25 cellular contexts compared by ENCODE assay signal in genomic region chr9:126111556-126111955, GRCh38.
"Had no signal": no experiment of that assay in that cellular context is flagged by ENCODE, and none has a peak within 500 bp of the region (broad histone marks: within the 10 kb centered on the region; RNA-seq: fewer than 3 reads in every experiment).

No MANE protein-coding gene starts in this region.

- DNase-seq: central memory CD4-positive, alpha-beta T cell; colonic mucosa; dermis blood vessel endothelial cell; effector memory CD4-positive, alpha-beta T cell; erythroblast; esophagus squamous epithelium; foreskin melanocyte; glutamatergic neuron; heart right ventricle; hippocampal formation; immature natural killer cell; naive thymus-derived CD4-positive, alpha-beta T cell; stimulated activated CD4-positive, alpha-beta T cell treated with anti-CD3 and anti-CD28 coated beads, Interleukin-4, amount 100 ng/mL, for 4 hours; stimulated activated naive B cell treated with anti-CD40 and anti-IgM and Interleukin-4, amounts not matched to agents 10 μg/mL and 1 μg/mL and 100 μg/mL, for 72 hours had no signal

- H3K36me3 Mint-ChIP-seq: immature natural killer cell; memory B cell; mesothelial cell of epicardium; naive thymus-derived CD4-positive, alpha-beta T cell; neural progenitor cell; stimulated activated naive B cell treated with anti-CD40 and anti-IgM and Interleukin-4, amounts not matched to agents 10 μg/mL and 1 μg/mL and 100 μg/mL, for 72 hours had no signal

- H3K4me3 ChIP-seq: colonic mucosa, esophagus squamous epithelium, heart right ventricle, lung, neural progenitor cell, prostate gland, right atrium auricular region, thoracic aorta, tibial nerve had no signal

- H3K4me1 ChIP-seq: colonic mucosa, esophagus squamous epithelium, heart right ventricle, neural progenitor cell, prostate gland, right atrium auricular region, tibial nerve had no signal

- H3K36me3 ChIP-seq: colonic mucosa, esophagus squamous epithelium, heart right ventricle, neural progenitor cell, prostate gland, right atrium auricular region, thoracic aorta, tibial nerve had no signal

- H3K9ac ChIP-seq: neural progenitor cell had no signal

- H3K9me3 Mint-ChIP-seq: immature natural killer cell; memory B cell; mesothelial cell of epicardium; neural progenitor cell; stimulated activated naive B cell treated with anti-CD40 and anti-IgM and Interleukin-4, amounts not matched to agents 10 μg/mL and 1 μg/mL and 100 μg/mL, for 72 hours; stimulated activated naive CD8-positive, alpha-beta T cell treated with anti-CD3 and anti-CD28 coated beads, Interleukin-15, Interleukin-2, amounts not matched to agents 100 ng/mL and 50 ng/mL, for 24 hours had no signal

- H3K27ac ChIP-seq: colonic mucosa, esophagus squamous epithelium, heart right ventricle, neural progenitor cell, prostate gland, right atrium auricular region, thoracic aorta, tibial nerve had no signal

- H3K27me3 ChIP-seq: colonic mucosa, right atrium auricular region had no signal

- ATAC-seq: heart right ventricle; naive thymus-derived CD4-positive, alpha-beta T cell; sciatic nerve; stimulated activated naive B cell treated with anti-CD40 and anti-IgM and Interleukin-4, amounts not matched to agents 10 μg/mL and 1 μg/mL and 100 μg/mL, for 72 hours had no signal

- H3K9me3 ChIP-seq: colonic mucosa, esophagus squamous epithelium, heart right ventricle, prostate gland, right atrium auricular region, thoracic aorta, tibial nerve had no signal

- H3K27ac Mint-ChIP-seq: immature natural killer cell; memory B cell; mesothelial cell of epicardium; naive thymus-derived CD4-positive, alpha-beta T cell; nephron; neural progenitor cell; stimulated activated naive B cell treated with anti-CD40 and anti-IgM and Interleukin-4, amounts not matched to agents 10 μg/mL and 1 μg/mL and 100 μg/mL, for 72 hours; stimulated activated naive CD8-positive, alpha-beta T cell treated with anti-CD3 and anti-CD28 coated beads, Interleukin-15, Interleukin-2, amounts not matched to agents 100 ng/mL and 50 ng/mL, for 24 hours had no signal

- H3K4me1 Mint-ChIP-seq: immature natural killer cell, memory B cell, mesothelial cell of epicardium, nephron, neural progenitor cell had no signal

- H3K4me3 Mint-ChIP-seq: immature natural killer cell; memory B cell; mesothelial cell of epicardium; naive thymus-derived CD4-positive, alpha-beta T cell; nephron; neural progenitor cell; stimulated activated naive B cell treated with anti-CD40 and anti-IgM and Interleukin-4, amounts not matched to agents 10 μg/mL and 1 μg/mL and 100 μg/mL, for 72 hours; stimulated activated naive CD8-positive, alpha-beta T cell treated with anti-CD3 and anti-CD28 coated beads, Interleukin-15, Interleukin-2, amounts not matched to agents 100 ng/mL and 50 ng/mL, for 24 hours had no signal
